Comparison of ENCODE assay signal across 8 cellular contexts in genomic region chr14:59482471-59483331, GRCh38. TPM values are rescaled to one million over a fixed set of nuclear protein-coding genes. Genes with fewer than 3 reads are reported as not detected.
DNase-seq lines count a peak whose midpoint lies in the region; ATAC-seq and TF ChIP-seq lines count a peak whose summit lies in the region.

No MANE protein-coding gene starts in this region.

- DNase-seq in AG04449 (ENCODE audit: low read depth, low spot score) (peak; percentile 89), GM23248 (peak; percentile 96), esophagus muscularis mucosa (ENCODE audit: extremely low spot score) (no peak), ureter (ENCODE audit: low spot score) (no peak), COLO668 (lab: John Stamatoyannopoulos, UW; ENCODE audit: unreplicated experiment) (no peak)

- H2AFZ ChIP-seq in GM23248 (peak overlapping the region; percentile 32; the same call in 1 of the 2 replicates), SU-DHL-6 (ENCODE audit: low read depth, low read length, severe bottlenecking) (no peak overlapping the region)

- no peak for TF ChIP-seq POLR2A in esophagus muscularis mucosa (IDR thresholded peaks at IDR 0.05; ENCODE audit: low read depth)

- peak overlapping the region; percentile 89 for H3K4me3 ChIP-seq in AG04449 (ENCODE audit: low read depth, low read length)
- peak overlapping the region; percentile 85 for H3K4me3 ChIP-seq in GM23248
- peak overlapping the region; percentile 93 for H3K4me3 ChIP-seq in SU-DHL-6 (ENCODE audit: insufficient read depth, low read length, poor library complexity, severe bottlenecking)
- peak overlapping the region; percentile 72 to 83 (median 82) for H3K4me3 ChIP-seq in esophagus muscularis mucosa
- peak overlapping the region; percentile 96 to 99 for H3K4me3 ChIP-seq in neutrophil (ENCODE audit: low read depth in 1 of 2, low read length in 1 of 2)

- TF ChIP-seq CTCF in AG04449 (IDR thresholded peaks at IDR 0.05; ENCODE audit: insufficient read depth, low read length, missing control alignments) (no peak), SU-DHL-6 (IDR thresholded peaks at IDR 0.05; ENCODE audit: insufficient read depth, low read length, poor library complexity, severe bottlenecking) (no peak), esophagus muscularis mucosa (IDR thresholded peaks at IDR 0.05) (no peak), neutrophil (IDR thresholded peaks at IDR 0.05) (no peak)

- peaks cover 10% of the 10 kb centered on the region for H3K36me3 ChIP-seq in GM23248 (ENCODE audit: low read depth)
- peaks cover 5% of the 10 kb centered on the region for H3K36me3 ChIP-seq in SU-DHL-6 (ENCODE audit: low read length)
- peaks cover 0 to 13% (median 7%) of the 10 kb centered on the region in 4 donors for H3K36me3 ChIP-seq in esophagus muscularis mucosa
- peaks cover 5% of the 10 kb centered on the region for H3K36me3 ChIP-seq in neutrophil

- H3K79me2 ChIP-seq in GM23248 (ENCODE audit: insufficient read depth) (peaks cover 82% of the 10 kb centered on the region), SU-DHL-6 (ENCODE audit: insufficient read depth, low read length) (peaks cover 54% of the 10 kb centered on the region)

- H3K27me3 ChIP-seq in GM23248 (replicated peaks; ENCODE audit: insufficient read depth) (no peaks in the 10 kb centered on the region), SU-DHL-6 (ENCODE audit: low read length) (no peaks in the 10 kb centered on the region), esophagus muscularis mucosa (no peaks in the 10 kb centered on the region), neutrophil (no peaks in the 10 kb centered on the region)

- 1 to 3% methylated on average over 6 of the region's 6 CpGs for WGBS in GM23248 (ENCODE audit: low coverage in 1 of 2, low lambda C conversion rate in 2 of 2, missing lambda C conversion rate in 2 of 2), 2 experiments
- 31% methylated on average over 6 of the region's 6 CpGs for WGBS in esophagus muscularis mucosa

- in situ Hi-C loops in GM23248 (cut with MboI) = no loop called here

- no peak for ATAC-seq in HG03108 (IDR thresholded peaks at IDR 0.05; ENCODE audit: unreplicated experiment)

- H3K9me3 ChIP-seq in GM23248 (ENCODE audit: low read depth) (no peaks in the 10 kb centered on the region), SU-DHL-6 (ENCODE audit: insufficient read depth, low read length) (no peaks in the 10 kb centered on the region), esophagus muscularis mucosa (no peaks in the 10 kb centered on the region), neutrophil (no peaks in the 10 kb centered on the region)

- H3F3A ChIP-seq in GM23248 (ENCODE audit: insufficient read depth) (peaks cover 22% of the 10 kb centered on the region), SU-DHL-6 (ENCODE audit: insufficient read depth) (peaks cover 4% of the 10 kb centered on the region; the same call in 1 of the 2 replicates)

- H3K9me2 ChIP-seq in GM23248 (ENCODE audit: insufficient read depth) = no peaks in the 10 kb centered on the region
- no peaks in the 10 kb centered on the region for H3K9me2 ChIP-seq in SU-DHL-6 (replicated peaks; ENCODE audit: insufficient read depth, low read length)

- H4K20me1 ChIP-seq in GM23248 (ENCODE audit: insufficient read depth) = no peaks in the 10 kb centered on the region
- H4K20me1 ChIP-seq in SU-DHL-6 (ENCODE audit: low read depth, low read length) = no peaks in the 10 kb centered on the region

- H3K27ac ChIP-seq in GM23248 = peak overlapping the region; percentile 98
- no peak overlapping the region for H3K27ac ChIP-seq in SU-DHL-6 (ENCODE audit: low read depth, low read length)
- H3K27ac ChIP-seq in esophagus muscularis mucosa (replicated peaks in 1 of 4) = peak overlapping the region; percentile 90 to 97 (median 93)
- peak overlapping the region; percentile 86 for H3K27ac ChIP-seq in neutrophil

- peak overlapping the region; percentile 97 for H3K9ac ChIP-seq in GM23248
- H3K9ac ChIP-seq in SU-DHL-6 (ENCODE audit: low read length) = peak overlapping the region; percentile 91

- H3K4me1 ChIP-seq in GM23248 (ENCODE audit: insufficient read depth) = peaks cover 41% of the 10 kb centered on the region
- H3K4me1 ChIP-seq in esophagus muscularis mucosa = peaks cover 38 to 78% (median 65%) of the 10 kb centered on the region in 4 donors
- peaks cover 27 to 29% of the 10 kb centered on the region in 2 experiments for H3K4me1 ChIP-seq in neutrophil (ENCODE audit: control insufficient read depth in 1 of 2, insufficient read depth in 1 of 2, low read depth in 1 of 2, low read length in 1 of 2)

- no peak for TF ChIP-seq EP300 in esophagus muscularis mucosa (IDR thresholded peaks at IDR 0.05)

- CTCF ChIA-PET in AG04449 (lab: Yijun Ruan, JAX) = interaction anchor here (1.1 to 1.7 kb wide), 6 partner anchors 9 to 683 kb away, joined by 3 to 15 read pairs (median 4); partner anchors contain the start of genes CCDC175 and DHRS7

- peak overlapping the region; percentile 91 for H3K4me2 ChIP-seq in GM23248 (ENCODE audit: unreplicated experiment)
- peak overlapping the region; percentile 78 for H3K4me2 ChIP-seq in SU-DHL-6 (ENCODE audit: low read depth, low read length, poor library complexity, severe bottlenecking)

- POLR2A ChIA-PET in AG04449 (lab: Yijun Ruan, JAX) = interaction anchor here (1.0 to 2.5 kb wide), 3 partner anchors 9 to 845 kb away, joined by 3 to 8 read pairs (median 3); partner anchors contain the start of gene DACT1

- intact Hi-C loops in esophagus muscularis mucosa (cut with DNase I) = loop anchor here (5.0 kb wide), 1 partner anchor 1185 kb away; the partner anchor contains the start of gene ARID4A

RNA-seq across cellular contexts. Expression of gene L3HYPDH, which starts 1.5 kb away (rescaled TPM):
- 65.1 and 89.2 TPM in 2 replicates for total RNA-seq in GM23248 (2014; rRNA removed; shearing (Covaris generic))
- 68.9 and 69.3 TPM in 2 replicates for polyA plus RNA-seq in GM23248 (2016; fragmentation: Nextera tagmentation; extraction: Ambion mirVana)
- total RNA-seq in esophagus muscularis mucosa (10 to 100 TPM; 20.2 to 32.2 (median 26.0) TPM), ureter (31.3 TPM)

RNA-seq across cellular contexts. Expression of gene JKAMP, which starts 1.6 kb away (rescaled TPM):
- total RNA-seq in GM23248 (2014; rRNA removed; shearing (Covaris generic)) = 120 and 197 TPM in 2 replicates
- polyA plus RNA-seq in GM23248 (2016; fragmentation: Nextera tagmentation; extraction: Ambion mirVana) = 89.2 and 93.4 TPM in 2 replicates
- total RNA-seq in esophagus muscularis mucosa (10 to 100 TPM; 23.3 to 27.8 (median 26.3) TPM), ureter (29.5 TPM)

RNA-seq across cellular contexts. Expression of gene GPR135, which starts 17.5 kb away (rescaled TPM):
- total RNA-seq in GM23248 (2014; rRNA removed; shearing (Covaris generic)) = 2.6 and 5.8 TPM in 2 replicates
- 1.3 and 1.5 TPM in 2 replicates for polyA plus RNA-seq in GM23248 (2016; fragmentation: Nextera tagmentation; extraction: Ambion mirVana)
- 1 to 10 TPM; 4.3 to 9.1 (median 6.4) TPM for total RNA-seq in esophagus muscularis mucosa
- 6.5 TPM for total RNA-seq in ureter

Comparison
In these comparisons a context has a peak if more than half of its experiments do, and no peak if none do; other contexts are left out.
1. DNase-seq: peak in AG04449 (single experiment) and GM23248 (single experiment); none in esophagus muscularis mucosa (single experiment), ureter (single experiment) and COLO668 (single experiment).
2. Peak in every context shown above with its lines, with median percentiles within 50 percentile points of each other: H3K4me3 ChIP-seq.